ENCODE assay signal across 1 cellular context in the genomic region with DNA sequence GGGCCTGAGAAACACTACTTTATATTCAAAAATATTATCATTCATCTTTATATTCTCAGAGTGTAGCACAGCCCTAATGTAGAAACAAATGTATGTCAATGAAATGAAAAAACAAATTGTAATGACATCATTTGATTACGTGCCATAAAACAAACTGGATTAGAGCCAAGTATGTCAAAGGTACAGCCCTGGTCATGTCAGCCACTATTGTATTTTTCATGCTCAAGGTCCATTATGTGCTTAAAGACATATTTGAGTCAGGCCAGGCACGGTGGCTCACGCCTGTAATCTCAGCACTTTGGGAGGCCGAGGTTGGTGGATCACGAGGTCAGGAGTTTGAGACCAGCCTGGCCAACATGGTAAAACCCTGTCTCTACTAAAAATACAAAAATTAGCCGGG.
TF ChIP-seq lines count a peak whose summit lies in the region.

No MANE protein-coding gene starts in this region.

TF ChIP-seq in endothelial cell of umbilical vein, 7 proteins besides CTCF, POLR2A, EP300 and RAD21:
- TF ChIP-seq JUN (IDR thresholded peaks at IDR 0.05; ENCODE audit: borderline replicate concordance, insufficient read depth, insufficient read length, low read depth): peak; percentile 23
